Comparison of ENCODE assay signal across 1 cellular context in the genomic region with DNA sequence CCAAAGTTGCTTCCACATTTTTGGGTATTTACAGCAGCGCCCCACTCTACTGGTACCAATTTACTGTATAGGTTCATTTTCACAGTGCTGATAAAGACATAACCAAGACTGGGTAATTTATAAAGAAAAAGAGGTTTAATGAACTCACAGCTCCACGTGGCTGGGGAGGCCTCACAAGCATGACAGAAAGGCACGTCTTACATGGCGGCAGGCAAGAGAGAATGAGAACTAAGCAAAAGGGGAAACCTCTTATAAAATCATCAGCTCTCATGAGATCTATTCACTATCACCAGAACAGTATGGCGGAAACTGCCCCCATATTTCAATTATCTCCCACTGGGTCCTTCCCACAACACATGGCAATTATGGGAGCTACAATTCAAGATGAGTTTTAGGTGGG. TPM values are rescaled to one million over a fixed set of nuclear protein-coding genes. Genes with fewer than 3 reads are reported as not detected.
"Had no signal": no experiment of that assay in that cellular context is flagged by ENCODE, and none has a peak within 500 bp of the region (broad histone marks: within the 10 kb centered on the region; RNA-seq: fewer than 3 reads in every experiment).

No MANE protein-coding gene starts in this region.

RNA-seq across cellular contexts. Expression of a gene that starts 39.4 kb away (rescaled TPM):
- total RNA-seq: ascending aorta had no signal
